18 cellular contexts compared by ENCODE assay signal in genomic region chr11:132717824-132718223, GRCh38.
DNase-seq lines count a peak whose midpoint lies in the region; ATAC-seq and TF ChIP-seq lines count a peak whose summit lies in the region.
"Had no signal": no experiment of that assay in that cellular context is flagged by ENCODE, and none has a peak within 500 bp of the region (broad histone marks: within the 10 kb centered on the region; RNA-seq: fewer than 3 reads in every experiment).

No MANE protein-coding gene starts in this region.

- TF ChIP-seq CTCF in CD8-positive, alpha-beta T cell (IDR thresholded peaks at IDR 0.05) = no peak

- H3K4me3 ChIP-seq in CD8-positive, alpha-beta T cell (ENCODE audit: low read depth, low read length) = no peak overlapping the region
- H3K4me3 ChIP-seq in thymus (ENCODE audit: low read length) = no peak overlapping the region
- H3K4me3 ChIP-seq: A549 had no signal

- 29% methylated on average over 8 of the region's 8 CpGs for WGBS in thymus

- no peak for DNase-seq in stimulated activated naive CD8-positive, alpha-beta T cell treated with anti-CD3 and anti-CD28 coated beads, Interleukin-15, amount 100 ng/mL, for 72 hours
- no peak for DNase-seq in CD8-positive, alpha-beta T cell
- no peak for DNase-seq in T-helper 17 cell
- DNase-seq in islet precursor cell = no peak
- no peak for DNase-seq in stimulated activated CD4-positive, alpha-beta T cell treated with anti-CD3 and anti-CD28 coated beads, Interleukin-15, amount 100 ng/mL, for 24 hours
- DNase-seq: BE2C, COR-L47, DMS153, DMS79 treated with DMSO at 0.1 percent for 48 hours, GDM1, GOT3, HCEC 1CT, HFFc6 had no signal

- no peaks in the 10 kb centered on the region for H3K36me3 Mint-ChIP-seq in stimulated activated naive CD8-positive, alpha-beta T cell treated with anti-CD3 and anti-CD28 coated beads, Interleukin-15, Interleukin-2, amounts not matched to agents 100 ng/mL and 50 ng/mL, for 24 hours (ENCODE audit: low read depth)
- no peaks in the 10 kb centered on the region for H3K36me3 Mint-ChIP-seq in CD8-positive, alpha-beta T cell
- no peaks in the 10 kb centered on the region for H3K36me3 Mint-ChIP-seq in T-helper 17 cell (ENCODE audit: low read depth)
- no peaks in the 10 kb centered on the region for H3K36me3 Mint-ChIP-seq in stimulated activated memory B cell treated with anti-CD40 and anti-IgM and Interleukin-4, amounts not matched to agents 10 μg/mL and 1 μg/mL and 100 μg/mL, for 72 hours

- no peaks in the 10 kb centered on the region for H3K27me3 ChIP-seq in CD8-positive, alpha-beta T cell (ENCODE audit: insufficient read depth, low read length)
- H3K27me3 ChIP-seq in thymus (ENCODE audit: control insufficient read depth, insufficient read depth) = no peaks in the 10 kb centered on the region
- H3K27me3 ChIP-seq: BE2C had no signal

- intact Hi-C loops in CD8-positive, alpha-beta T cell (cut with DNase I, micrococcal nuclease) = no loop called here

- H3K27me3 Mint-ChIP-seq in stimulated activated naive CD8-positive, alpha-beta T cell treated with anti-CD3 and anti-CD28 coated beads, Interleukin-15, Interleukin-2, amounts not matched to agents 100 ng/mL and 50 ng/mL, for 24 hours = no peaks in the 10 kb centered on the region
- H3K27me3 Mint-ChIP-seq in stimulated activated naive CD8-positive, alpha-beta T cell treated with anti-CD3 and anti-CD28 coated beads, Interleukin-15, amount 100 ng/mL, for 72 hours = no peaks in the 10 kb centered on the region
- no peaks in the 10 kb centered on the region for H3K27me3 Mint-ChIP-seq in CD8-positive, alpha-beta T cell (ENCODE audit: low read depth)
- no peaks in the 10 kb centered on the region for H3K27me3 Mint-ChIP-seq in T-helper 17 cell
- H3K27me3 Mint-ChIP-seq in stimulated activated memory B cell treated with anti-CD40 and anti-IgM and Interleukin-4, amounts not matched to agents 10 μg/mL and 1 μg/mL and 100 μg/mL, for 72 hours = no peaks in the 10 kb centered on the region

- H3K4me3 Mint-ChIP-seq in stimulated activated naive CD8-positive, alpha-beta T cell treated with anti-CD3 and anti-CD28 coated beads, Interleukin-15, Interleukin-2, amounts not matched to agents 100 ng/mL and 50 ng/mL, for 24 hours = peak overlapping the region; percentile 10
- peak overlapping the region in 1 of 2 donors; percentile 18 for H3K4me3 Mint-ChIP-seq in stimulated activated naive CD8-positive, alpha-beta T cell treated with anti-CD3 and anti-CD28 coated beads, Interleukin-15, amount 100 ng/mL, for 72 hours
- H3K4me3 Mint-ChIP-seq in CD8-positive, alpha-beta T cell = peak overlapping the region; percentile 44
- peak overlapping the region; percentile 64 for H3K4me3 Mint-ChIP-seq in T-helper 17 cell
- H3K4me3 Mint-ChIP-seq in stimulated activated memory B cell treated with anti-CD40 and anti-IgM and Interleukin-4, amounts not matched to agents 10 μg/mL and 1 μg/mL and 100 μg/mL, for 72 hours = no peak overlapping the region

- no peaks in the 10 kb centered on the region for H3K36me3 ChIP-seq in CD8-positive, alpha-beta T cell (ENCODE audit: insufficient read depth, low read length)
- H3K36me3 ChIP-seq in thymus (ENCODE audit: control insufficient read depth, insufficient read depth) = no peaks in the 10 kb centered on the region
- H3K36me3 ChIP-seq: BE2C had no signal

- H3K9me3 Mint-ChIP-seq in stimulated activated naive CD8-positive, alpha-beta T cell treated with anti-CD3 and anti-CD28 coated beads, Interleukin-15, Interleukin-2, amounts not matched to agents 100 ng/mL and 50 ng/mL, for 24 hours = no peaks in the 10 kb centered on the region
- no peaks in the 10 kb centered on the region for H3K9me3 Mint-ChIP-seq in stimulated activated naive CD8-positive, alpha-beta T cell treated with anti-CD3 and anti-CD28 coated beads, Interleukin-15, amount 100 ng/mL, for 72 hours
- H3K9me3 Mint-ChIP-seq in CD8-positive, alpha-beta T cell = no peaks in the 10 kb centered on the region
- no peaks in the 10 kb centered on the region for H3K9me3 Mint-ChIP-seq in stimulated activated memory B cell treated with anti-CD40 and anti-IgM and Interleukin-4, amounts not matched to agents 10 μg/mL and 1 μg/mL and 100 μg/mL, for 72 hours
- H3K9me3 Mint-ChIP-seq: HFFc6 had no signal

- H3K4me1 ChIP-seq in CD8-positive, alpha-beta T cell (ENCODE audit: insufficient read depth, low read length) = peaks cover 26% of the 10 kb centered on the region
- H3K4me1 ChIP-seq in thymus (ENCODE audit: control insufficient read depth, insufficient read depth, low read length) = peaks cover 37% of the 10 kb centered on the region
- H3K4me1 ChIP-seq: A549, BE2C had no signal

- H3K9me3 ChIP-seq in CD8-positive, alpha-beta T cell (ENCODE audit: low read length) = no peaks in the 10 kb centered on the region
- H3K9me3 ChIP-seq in T-helper 17 cell (ENCODE audit: control insufficient read depth, low read length, poor library complexity, severe bottlenecking) = no peaks in the 10 kb centered on the region
- no peaks in the 10 kb centered on the region for H3K9me3 ChIP-seq in thymus (ENCODE audit: control insufficient read depth)
- H3K9me3 ChIP-seq: A549, BE2C had no signal

- peaks cover 25% of the 10 kb centered on the region for H3K4me1 Mint-ChIP-seq in stimulated activated naive CD8-positive, alpha-beta T cell treated with anti-CD3 and anti-CD28 coated beads, Interleukin-15, Interleukin-2, amounts not matched to agents 100 ng/mL and 50 ng/mL, for 24 hours (ENCODE audit: low read depth)
- peaks cover 29% of the 10 kb centered on the region for H3K4me1 Mint-ChIP-seq in stimulated activated naive CD8-positive, alpha-beta T cell treated with anti-CD3 and anti-CD28 coated beads, Interleukin-15, amount 100 ng/mL, for 72 hours
- peaks cover 44% of the 10 kb centered on the region for H3K4me1 Mint-ChIP-seq in CD8-positive, alpha-beta T cell (ENCODE audit: low read depth)
- H3K4me1 Mint-ChIP-seq in T-helper 17 cell = peaks cover 47% of the 10 kb centered on the region
- no peaks in the 10 kb centered on the region for H3K4me1 Mint-ChIP-seq in stimulated activated memory B cell treated with anti-CD40 and anti-IgM and Interleukin-4, amounts not matched to agents 10 μg/mL and 1 μg/mL and 100 μg/mL, for 72 hours

- CTCF ChIA-PET in CD8-positive, alpha-beta T cell (lab: Charles Lee) = no interaction called here

- H3K27ac Mint-ChIP-seq in stimulated activated naive CD8-positive, alpha-beta T cell treated with anti-CD3 and anti-CD28 coated beads, Interleukin-15, Interleukin-2, amounts not matched to agents 100 ng/mL and 50 ng/mL, for 24 hours = no peak overlapping the region
- no peak overlapping the region for H3K27ac Mint-ChIP-seq in stimulated activated naive CD8-positive, alpha-beta T cell treated with anti-CD3 and anti-CD28 coated beads, Interleukin-15, amount 100 ng/mL, for 72 hours
- H3K27ac Mint-ChIP-seq in CD8-positive, alpha-beta T cell = peak overlapping the region; percentile 80
- H3K27ac Mint-ChIP-seq in T-helper 17 cell = peak overlapping the region; percentile 94
- no peak overlapping the region for H3K27ac Mint-ChIP-seq in stimulated activated memory B cell treated with anti-CD40 and anti-IgM and Interleukin-4, amounts not matched to agents 10 μg/mL and 1 μg/mL and 100 μg/mL, for 72 hours
- H3K27ac Mint-ChIP-seq: HFFc6 had no signal

- no peak overlapping the region for H3K27ac ChIP-seq in CD8-positive, alpha-beta T cell (ENCODE audit: low read depth, low read length)
- peak overlapping the region; percentile 70 for H3K27ac ChIP-seq in thymus (ENCODE audit: low read depth)
- H3K27ac ChIP-seq: A549 had no signal

- POLR2A ChIA-PET in CD8-positive, alpha-beta T cell (lab: Charles Lee) = no interaction called here

- no peak for ATAC-seq in stimulated activated naive CD8-positive, alpha-beta T cell treated with anti-CD3 and anti-CD28 coated beads, Interleukin-15, amount 100 ng/mL, for 72 hours
- ATAC-seq in CD8-positive, alpha-beta T cell = no peak
- ATAC-seq in T-helper 17 cell = no peak
- ATAC-seq in stimulated activated memory B cell treated with anti-CD40 and anti-IgM and Interleukin-4, amounts not matched to agents 10 μg/mL and 1 μg/mL and 100 μg/mL, for 72 hours = no peak
- ATAC-seq: A549, HepG2 had no signal

Comparison
In these comparisons a context has a peak if more than half of its experiments do, and no peak if none do; other contexts are left out.
1. H3K27ac Mint-ChIP-seq: peak in CD8-positive, alpha-beta T cell (single experiment) and T-helper 17 cell (single experiment); none in stimulated activated naive CD8-positive, alpha-beta T cell treated with anti-CD3 and anti-CD28 coated beads, Interleukin-15, Interleukin-2, amounts not matched to agents 100 ng/mL and 50 ng/mL, for 24 hours (single experiment), stimulated activated naive CD8-positive, alpha-beta T cell treated with anti-CD3 and anti-CD28 coated beads, Interleukin-15, amount 100 ng/mL, for 72 hours (0 of 2) and stimulated activated memory B cell treated with anti-CD40 and anti-IgM and Interleukin-4, amounts not matched to agents 10 μg/mL and 1 μg/mL and 100 μg/mL, for 72 hours (single experiment).